7 cellular contexts compared by ENCODE assay signal in the genomic region with DNA sequence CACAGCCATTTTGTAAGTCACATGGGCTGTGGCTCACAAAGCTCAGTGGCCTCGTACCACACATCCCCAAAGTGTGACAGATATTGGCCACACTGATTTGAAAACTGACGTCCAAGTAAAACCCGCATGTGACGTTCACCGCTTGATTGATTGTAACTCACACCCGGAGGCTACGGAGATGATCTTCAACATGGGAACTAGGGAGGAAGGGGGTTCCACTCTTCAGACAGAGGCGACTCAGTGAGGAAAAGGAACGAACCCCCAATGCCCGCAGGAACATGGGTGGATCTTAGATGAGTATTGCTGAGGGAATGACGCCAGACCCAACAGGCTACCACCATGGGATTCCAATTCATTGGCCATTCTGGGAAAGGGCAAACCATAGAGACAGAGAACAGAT. TPM values are rescaled to one million over a fixed set of nuclear protein-coding genes. Genes with fewer than 3 reads are reported as not detected.
"Had no signal": no experiment of that assay in that cellular context is flagged by ENCODE, and none has a peak within 500 bp of the region (broad histone marks: within the 10 kb centered on the region; RNA-seq: fewer than 3 reads in every experiment).

No MANE protein-coding gene starts in this region.

RNA-seq across cellular contexts. Expression of a gene that starts 7.2 kb away (rescaled TPM):
- total RNA-seq: activated CD4-positive, alpha-beta memory T cell treated with anti-CD3 and anti-CD28 coated beads, Interleukin-2, amount 10 ng/mL, durations not matched to agents 7 days and 5 days; activated CD4-positive, alpha-beta T cell treated with anti-CD3 and anti-CD28 coated beads, Interleukin-2, amount 10 ng/mL, durations not matched to agents 24 days and 14 days; activated CD4-positive, alpha-beta T cell treated with anti-CD3 and anti-CD28 coated beads, Interleukin-2, amount 10 ng/mL, durations not matched to agents 7 days and 5 days; activated CD8-positive, alpha-beta memory T cell treated with anti-CD3 and anti-CD28 coated beads, Interleukin-2, amount 10 ng/mL, durations not matched to agents 7 days and 5 days; T-cell; T-helper 17 cell; T-helper 2 cell treated with Interferon-gamma antibody and Interleukin-4, amounts not matched to agents 100 ng/mL and 5 ng/mL, for 36 hours had no signal
